8 cellular contexts compared by ENCODE assay signal in the genomic region with DNA sequence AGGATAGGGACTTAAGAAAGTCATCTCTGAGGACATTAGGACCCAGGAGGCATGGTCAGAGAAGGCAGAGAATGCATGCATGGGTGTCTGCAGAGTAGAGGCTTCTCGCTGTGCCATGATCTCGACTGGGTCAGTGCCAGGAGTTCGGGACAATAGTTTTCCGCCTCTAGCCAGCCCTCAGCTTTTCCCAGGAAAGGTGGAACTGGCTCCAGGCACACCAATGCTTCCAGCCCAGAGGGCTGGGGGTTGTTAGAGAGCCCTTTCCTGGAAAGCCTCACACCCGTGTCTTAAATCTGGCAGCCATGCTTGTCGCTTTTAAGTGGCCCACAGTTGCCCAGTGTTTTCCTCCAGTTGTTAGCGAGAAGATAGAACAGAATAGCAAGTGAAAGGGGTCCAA.
DNase-seq lines count a peak whose midpoint lies in the region; ATAC-seq and TF ChIP-seq lines count a peak whose summit lies in the region.

No MANE protein-coding gene starts in this region.

- CTCF ChIA-PET in SK-N-SH (lab: Yijun Ruan, JAX), result no interaction called here

- H3K9me3 ChIP-seq in SK-N-SH, result 0 out of 2 replicates have a peak, but pooled peaks cover 4% of the 10 kb centered on the region
- H3K9me3 ChIP-seq in right atrium auricular region, result no peaks in the 10 kb centered on the region
- peaks cover 0 to 4% (median 0%) of the 10 kb centered on the region in 4 donors for H3K9me3 ChIP-seq in tibial nerve

- H4K20me1 ChIP-seq in SK-N-SH (ENCODE audit: insufficient read depth), result no peaks in the 10 kb centered on the region

- H3K27me3 ChIP-seq in SK-N-SH (ENCODE audit: insufficient read depth) (no peaks in the 10 kb centered on the region), right atrium auricular region (no peaks in the 10 kb centered on the region), tibial nerve (no peaks in the 10 kb centered on the region)

- H3K79me2 ChIP-seq in SK-N-SH (ENCODE audit: insufficient read depth), result no peaks in the 10 kb centered on the region

- H3K36me3 ChIP-seq in SK-N-SH (replicated peaks in 1 of 2; ENCODE audit: control insufficient read depth in 1 of 2, insufficient read depth in 2 of 2, low read length in 1 of 2), result no peaks in the 10 kb centered on the region
- H3K36me3 ChIP-seq in right atrium auricular region, result no peaks in the 10 kb centered on the region
- H3K36me3 ChIP-seq in tibial nerve, result no peaks in the 10 kb centered on the region

- H3K9ac ChIP-seq in SK-N-SH, result peak overlapping the region; percentile 63

- H3K4me1 ChIP-seq in SK-N-SH (ENCODE audit: control insufficient read depth in 1 of 2, insufficient read depth in 2 of 2, low read depth in 1 of 2, low read length in 1 of 2), result no peaks in the 10 kb centered on the region; a peak in 1 of 4 replicates
- no peaks in the 10 kb centered on the region for H3K4me1 ChIP-seq in right atrium auricular region
- H3K4me1 ChIP-seq in tibial nerve, result no peaks in the 10 kb centered on the region

- H2AFZ ChIP-seq in SK-N-SH (ENCODE audit: low read depth), result peak overlapping the region; percentile 100

- WGBS in SK-N-SH (ENCODE audit: low lambda C conversion rate), result 25% methylated on average over 3 of the region's 7 CpGs
- 65 to 77% methylated on average over 7 of the region's 7 CpGs for WGBS in tibial nerve, 2 donors

- ATAC-seq in GM21360 (IDR thresholded peaks at IDR 0.05; ENCODE audit: unreplicated experiment) (peak; percentile 22), HG03521 (IDR thresholded peaks at IDR 0.05; ENCODE audit: unreplicated experiment) (peak; percentile 18)

- no peaks in the 10 kb centered on the region for H3K9me2 ChIP-seq in SK-N-SH

- H3K4me3 ChIP-seq in SK-N-SH (ENCODE audit: low read depth in 2 of 2, low read length in 1 of 2), result peak overlapping the region; percentile 55 to 71
- H3K4me3 ChIP-seq in right atrium auricular region, result peak overlapping the region; percentile 28 to 41
- H3K4me3 ChIP-seq in tibial nerve, result peak overlapping the region; percentile 15 to 56 (median 37)

- H3F3A ChIP-seq in SK-N-SH (replicated peaks; ENCODE audit: insufficient read depth), result no peaks in the 10 kb centered on the region

- TF ChIP-seq EP300 in SK-N-SH (IDR thresholded peaks at IDR 0.05; ENCODE audit: borderline replicate concordance in 1 of 2, low read depth in 1 of 2, low read length in 1 of 2) (no peak), tibial nerve (IDR thresholded peaks at IDR 0.05) (no peak)

- POLR2A ChIA-PET in SK-N-SH (lab: Yijun Ruan, JAX), result no interaction called here

- no peak for TF ChIP-seq POLR2A in tibial nerve (IDR thresholded peaks at IDR 0.05)

- TF ChIP-seq RAD21 in SK-N-SH (IDR thresholded peaks at IDR 0.05; ENCODE audit: low read length), result no peak

- H3K27ac ChIP-seq in SK-N-SH (ENCODE audit: low read depth in 2 of 2, low read length in 1 of 2) (peak overlapping the region; percentile 60 to 64), right atrium auricular region (peak overlapping the region; percentile 48 to 55), tibial nerve (peak overlapping the region in 3 of 4 donors; percentile 50 to 79 (median 65))

- DNase-seq in DMS53 treated with DMSO at 0.1 percent for 48 hours (lab: John Stamatoyannopoulos, UW; ENCODE audit: unreplicated experiment) (peak; percentile 43), SK-N-SH (no peak), right atrium auricular region (ENCODE audit: low spot score) (no peak), tibial nerve (ENCODE audit: low spot score in 2 of 2) (no peak), AML-193 (lab: John Stamatoyannopoulos, UW) (no peak)
- no peak for DNase-seq in activated CD4-positive, CD25-positive, alpha-beta regulatory T cell (lab: John Stamatoyannopoulos, UW)

- TF ChIP-seq CTCF in SK-N-SH (IDR thresholded peaks at IDR 0.05) (no peak), right atrium auricular region (IDR thresholded peaks at IDR 0.05) (no peak), tibial nerve (IDR thresholded peaks at IDR 0.05) (no peak)

- peak overlapping the region; percentile 88 for H3K4me2 ChIP-seq in SK-N-SH

TF ChIP-seq in SK-N-SH, 30 proteins besides CTCF, POLR2A, EP300 and RAD21:
- TF ChIP-seq FOXJ3 (CRISPR knock-in tag; IDR thresholded peaks at IDR 0.05) (no peak), TAF1 (IDR thresholded peaks at IDR 0.05; ENCODE audit: borderline replicate concordance, low read depth, low read length) (no peak), TEAD4 (IDR thresholded peaks at IDR 0.05; ENCODE audit: borderline replicate concordance, insufficient read depth) (no peak), MXI1 (IDR thresholded peaks at IDR 0.05; ENCODE audit: low read depth, low read length) (no peak), TCF12 (IDR thresholded peaks at IDR 0.05) (no peak), MEF2A (IDR thresholded peaks at IDR 0.05; ENCODE audit: borderline replicate concordance, low read depth) (no peak), FOXM1 (IDR thresholded peaks at IDR 0.05; ENCODE audit: low read depth) (no peak), USF2 (IDR thresholded peaks at IDR 0.05; ENCODE audit: borderline replicate concordance, low read depth, low read length) (no peak), FOSL2 (IDR thresholded peaks at IDR 0.05; ENCODE audit: borderline replicate concordance, low read depth) (no peak), GATA2 (CRISPR knock-in tag; IDR thresholded peaks at IDR 0.05) (no peak), NRF1 (IDR thresholded peaks at IDR 0.05; ENCODE audit: low read depth, low read length) (no peak), SMC3 (IDR thresholded peaks at IDR 0.05; ENCODE audit: low read depth, low read length) (no peak), YY1 (IDR thresholded peaks at IDR 0.05; ENCODE audit: low read depth) (no peak)
- TF ChIP-seq, protein P1, sequence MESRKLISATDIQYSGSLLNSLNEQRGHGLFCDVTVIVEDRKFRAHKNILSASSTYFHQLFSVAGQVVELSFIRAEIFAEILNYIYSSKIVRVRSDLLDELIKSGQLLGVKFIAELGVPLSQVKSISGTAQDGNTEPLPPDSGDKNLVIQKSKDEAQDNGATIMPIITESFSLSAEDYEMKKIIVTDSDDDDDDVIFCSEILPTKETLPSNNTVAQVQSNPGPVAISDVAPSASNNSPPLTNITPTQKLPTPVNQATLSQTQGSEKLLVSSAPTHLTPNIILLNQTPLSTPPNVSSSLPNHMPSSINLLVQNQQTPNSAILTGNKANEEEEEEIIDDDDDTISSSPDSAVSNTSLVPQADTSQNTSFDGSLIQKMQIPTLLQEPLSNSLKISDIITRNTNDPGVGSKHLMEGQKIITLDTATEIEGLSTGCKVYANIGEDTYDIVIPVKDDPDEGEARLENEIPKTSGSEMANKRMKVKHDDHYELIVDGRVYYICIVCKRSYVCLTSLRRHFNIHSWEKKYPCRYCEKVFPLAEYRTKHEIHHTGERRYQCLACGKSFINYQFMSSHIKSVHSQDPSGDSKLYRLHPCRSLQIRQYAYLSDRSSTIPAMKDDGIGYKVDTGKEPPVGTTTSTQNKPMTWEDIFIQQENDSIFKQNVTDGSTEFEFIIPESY (IDR thresholded peaks at IDR 0.05; ENCODE audit: borderline replicate concordance, low read depth), result no peak
- TF ChIP-seq, protein P2, sequence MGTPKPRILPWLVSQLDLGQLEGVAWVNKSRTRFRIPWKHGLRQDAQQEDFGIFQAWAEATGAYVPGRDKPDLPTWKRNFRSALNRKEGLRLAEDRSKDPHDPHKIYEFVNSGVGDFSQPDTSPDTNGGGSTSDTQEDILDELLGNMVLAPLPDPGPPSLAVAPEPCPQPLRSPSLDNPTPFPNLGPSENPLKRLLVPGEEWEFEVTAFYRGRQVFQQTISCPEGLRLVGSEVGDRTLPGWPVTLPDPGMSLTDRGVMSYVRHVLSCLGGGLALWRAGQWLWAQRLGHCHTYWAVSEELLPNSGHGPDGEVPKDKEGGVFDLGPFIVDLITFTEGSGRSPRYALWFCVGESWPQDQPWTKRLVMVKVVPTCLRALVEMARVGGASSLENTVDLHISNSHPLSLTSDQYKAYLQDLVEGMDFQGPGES (IDR thresholded peaks at IDR 0.05; ENCODE audit: low read depth, low read length), result no peak
- TF ChIP-seq, protein P3, sequence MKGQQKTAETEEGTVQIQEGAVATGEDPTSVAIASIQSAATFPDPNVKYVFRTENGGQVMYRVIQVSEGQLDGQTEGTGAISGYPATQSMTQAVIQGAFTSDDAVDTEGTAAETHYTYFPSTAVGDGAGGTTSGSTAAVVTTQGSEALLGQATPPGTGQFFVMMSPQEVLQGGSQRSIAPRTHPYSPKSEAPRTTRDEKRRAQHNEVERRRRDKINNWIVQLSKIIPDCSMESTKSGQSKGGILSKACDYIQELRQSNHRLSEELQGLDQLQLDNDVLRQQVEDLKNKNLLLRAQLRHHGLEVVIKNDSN (IDR thresholded peaks at IDR 0.05; ENCODE audit: borderline replicate concordance, low read depth), result no peak
